26 cellular contexts compared by ENCODE assay signal in genomic region chr2:174051039-174051438, GRCh38.
A peak's percentile ranks its signal among the peaks of the same experiment; 100 is the strongest.
DNase-seq lines count a peak whose midpoint lies in the region; ATAC-seq and TF ChIP-seq lines count a peak whose summit lies in the region.
"Had no signal": no experiment of that assay in that cellular context is flagged by ENCODE, and none has a peak within 500 bp of the region (broad histone marks: within the 10 kb centered on the region; RNA-seq: fewer than 3 reads in every experiment).

No MANE protein-coding gene starts in this region.

- peak overlapping the region in 1 of 2 experiments; percentile 72 for H2BK12ac ChIP-seq in mesenchymal stem cell (ENCODE audit: low read length in 2 of 2)

- no peak for TF ChIP-seq CTCF in HCT116 (IDR thresholded peaks at IDR 0.05 in 2 of 3, conservative IDR thresholded peaks at IDR 0.05 in 1 of 3; ENCODE audit: borderline replicate concordance in 1 of 3, insufficient read depth in 1 of 3, low read depth in 2 of 3, low read length in 2 of 3)
- TF ChIP-seq CTCF in smooth muscle cell (IDR thresholded peaks at IDR 0.05; ENCODE audit: borderline replicate concordance, insufficient read depth, poor library complexity, severe bottlenecking), result no peak
- no peak for TF ChIP-seq CTCF in CD14-positive monocyte (IDR thresholded peaks at IDR 0.05)

- H3K27me3 Mint-ChIP-seq in CD14-positive monocyte (ENCODE audit: low read depth in 3 of 3), result peaks cover 0 to 7% (median 1%) of the 10 kb centered on the region in 3 donors

- DNase-seq in HCT116 (ENCODE audit: low read depth, low spot score) (no peak), SW480 (ENCODE audit: low spot score) (peak; percentile 16), mesenchymal stem cell (no peak), smooth muscle cell (lab: John Stamatoyannopoulos, UW; ENCODE audit: unreplicated experiment) (no peak), CD14-positive monocyte (ENCODE audit: low spot score) (no peak), cerebellar cortex (ENCODE audit: low spot score) (no peak)
- DNase-seq: activated CD4-positive, alpha-beta T cell treated with anti-CD3 and anti-CD28 coated beads for 48 hours; activated naive CD4-positive, alpha-beta T cell; activated T-cell treated with anti-CD3 and anti-CD28 coated beads, Interleukin-2, amount 50 U/mL, for 4 hours; adrenal gland; CD4-positive, CD25-positive, alpha-beta regulatory T cell; DMS 273 treated with DMSO at 0.1 percent for 48 hours; esophagus squamous epithelium; GOT3; NCI-H1048; NCI-H187 treated with DMSO at 0.1 percent for 48 hours; NCI-H526; RPMI8226; stimulated activated CD4-positive, alpha-beta T cell treated with anti-CD3 and anti-CD28 coated beads, Interleukin-4, amount 100 ng/mL, for 1 hour had no signal

- ATAC-seq in HCT116 (no peak; the same call in 1 of the 2 replicates), GM21528 (IDR thresholded peaks at IDR 0.05; ENCODE audit: low FRiP score, unreplicated experiment) (no peak)
- ATAC-seq: activated T-cell treated with anti-CD3 and anti-CD28 coated beads, Interleukin-2, amount 50 U/mL, for 4 hours; stimulated activated memory B cell treated with anti-CD40 and anti-IgM and Interleukin-4, amounts not matched to agents 10 μg/mL and 1 μg/mL and 100 μg/mL, for 72 hours had no signal

- BruUV-seq in HCT116 (replicated peaks; lab: Mats Ljungman, UMichigan), result no TSS peak

- H3K14ac ChIP-seq in mesenchymal stem cell (ENCODE audit: low read length in 2 of 2), result no peak overlapping the region

- peak overlapping the region; percentile 56 for H3K27ac ChIP-seq in HCT116 (ENCODE audit: low read depth, low read length)
- H3K27ac ChIP-seq in mesenchymal stem cell (ENCODE audit: low read length, poor library complexity, severe bottlenecking), result no peak overlapping the region
- peak overlapping the region; percentile 68 for H3K27ac ChIP-seq in smooth muscle cell (ENCODE audit: low read depth)
- H3K27ac ChIP-seq: adrenal gland, brain microvascular endothelial cell, neutrophil, uterus had no signal

- RAD21 ChIA-PET in HCT116 (lab: Charles Lee; ENCODE audit: low non-redundant PET in 1 of 2, low total read pairs in 2 of 2, uncharacterized antibody in 2 of 2, unreplicated experiment in 2 of 2), result interaction anchor here in 1 of 2 experiments (1.1 kb wide), 1 partner anchor 290 kb away, joined by 3 read pairs; no protein-coding TSS in a partner anchor

- no peak overlapping the region for H3K23ac ChIP-seq in mesenchymal stem cell (ENCODE audit: low read length in 2 of 2)

- H4K20me1 ChIP-seq in HCT116 (ENCODE audit: insufficient read depth) (no peaks in the 10 kb centered on the region), smooth muscle cell (ENCODE audit: low read depth) (no peaks in the 10 kb centered on the region)

- H3K9me3 Mint-ChIP-seq in CD14-positive monocyte, result peaks cover 0 to 8% (median under 1%) of the 10 kb centered on the region in 7 donors
- H3K9me3 Mint-ChIP-seq: activated T-cell treated with anti-CD3 and anti-CD28 coated beads, Interleukin-2, amount 50 U/mL, for 4 hours; T-helper 1 cell treated with Interleukin-12 subunit alpha and Interleukin-12 subunit beta and Interleukin-4 antibody, amounts not matched to agents 30 μg/mL and 1 μg/mL, for 36 hours had no signal

- H3K4me1 ChIP-seq in HCT116 (ENCODE audit: control insufficient read depth in 1 of 2, insufficient read depth in 2 of 2, low read length in 2 of 2) (peaks cover 33 to 52% of the 10 kb centered on the region in 2 experiments), mesenchymal stem cell (ENCODE audit: control insufficient read depth, insufficient read depth, low read depth, low read length) (peaks cover 21% of the 10 kb centered on the region), smooth muscle cell (ENCODE audit: low read depth) (peaks cover 25% of the 10 kb centered on the region)
- H3K4me1 ChIP-seq: adrenal gland, uterus had no signal

- no peak for TF ChIP-seq RAD21 in HCT116 (IDR thresholded peaks at IDR 0.05; ENCODE audit: low read depth)

- peak overlapping the region in 1 of 2 experiments; percentile 57 for H3K4ac ChIP-seq in mesenchymal stem cell (ENCODE audit: low read depth in 1 of 2, low read length in 2 of 2)

- peak overlapping the region; percentile 42 for H2AK5ac ChIP-seq in mesenchymal stem cell (ENCODE audit: low read length, severe bottlenecking)

- no peaks in the 10 kb centered on the region for H3K36me3 Mint-ChIP-seq in CD14-positive monocyte
- H3K36me3 Mint-ChIP-seq: CD4-positive, CD25-positive, alpha-beta regulatory T cell had no signal

- H3F3A ChIP-seq in smooth muscle cell (ENCODE audit: low read depth), result peaks cover 11% of the 10 kb centered on the region

- intact Hi-C loops in HCT116 (cut with micrococcal nuclease), result loop anchor here (5.0 to 10.0 kb wide), 2 partner anchors 84 to 296 kb away; partner anchors contain the start of gene SP3
- intact Hi-C loops in CD14-positive monocyte (cut with micrococcal nuclease), result no loop called here

- 70% methylated on average over 3 of the region's 4 CpGs for WGBS in mesenchymal stem cell
- 63% methylated on average over 4 of the region's 4 CpGs for WGBS in smooth muscle cell (ENCODE audit: low lambda C conversion rate)

- no peak overlapping the region for H4K8ac ChIP-seq in mesenchymal stem cell (ENCODE audit: low read length)

- no peaks in the 10 kb centered on the region for H3K79me2 ChIP-seq in HCT116 (ENCODE audit: insufficient read depth, low read length)
- no peaks in the 10 kb centered on the region for H3K79me2 ChIP-seq in smooth muscle cell (ENCODE audit: low read depth)

- H3K4me1 Mint-ChIP-seq in CD14-positive monocyte, result peaks cover 8% of the 10 kb centered on the region
- H3K4me1 Mint-ChIP-seq: CD4-positive, CD25-positive, alpha-beta regulatory T cell; stimulated activated memory B cell treated with anti-CD40 and anti-IgM and Interleukin-4, amounts not matched to agents 10 μg/mL and 1 μg/mL and 100 μg/mL, for 72 hours had no signal

- no peak overlapping the region for H2BK5ac ChIP-seq in mesenchymal stem cell (ENCODE audit: low read depth, low read length, poor library complexity, severe bottlenecking)

- no peak overlapping the region for H3K4me3 Mint-ChIP-seq in CD14-positive monocyte
- H3K4me3 Mint-ChIP-seq: activated T-cell treated with anti-CD3 and anti-CD28 coated beads, Interleukin-2, amount 50 U/mL, for 4 hours; CD4-positive, CD25-positive, alpha-beta regulatory T cell; stimulated activated memory B cell treated with anti-CD40 and anti-IgM and Interleukin-4, amounts not matched to agents 10 μg/mL and 1 μg/mL and 100 μg/mL, for 72 hours; T-helper 1 cell treated with Interleukin-12 subunit alpha and Interleukin-12 subunit beta and Interleukin-4 antibody, amounts not matched to agents 30 μg/mL and 1 μg/mL, for 36 hours had no signal

- H3K9ac ChIP-seq in HCT116 (ENCODE audit: low read length), result peak overlapping the region; percentile 48
- H3K9ac ChIP-seq in mesenchymal stem cell (ENCODE audit: low read length), result peak overlapping the region; percentile 64
- H3K9ac ChIP-seq in smooth muscle cell (ENCODE audit: low read depth), result no peak overlapping the region

- H2BK15ac ChIP-seq in mesenchymal stem cell (ENCODE audit: low read depth, poor library complexity, severe bottlenecking), result no peak overlapping the region

- no peaks in the 10 kb centered on the region for H3K9me3 ChIP-seq in HCT116 (ENCODE audit: control insufficient read depth in 1 of 2, insufficient read depth in 1 of 2, low read depth in 1 of 2, low read length in 2 of 2)
- no peaks in the 10 kb centered on the region for H3K9me3 ChIP-seq in mesenchymal stem cell (ENCODE audit: control insufficient read depth, low read length)
- H3K9me3 ChIP-seq in smooth muscle cell (replicated peaks; ENCODE audit: low read depth), result no peaks in the 10 kb centered on the region
- H3K9me3 ChIP-seq: adrenal gland, esophagus squamous epithelium, neutrophil, uterus had no signal

- H3K4me3 ChIP-seq in HCT116 (replicated peaks in 1 of 2; ENCODE audit: low read depth in 1 of 2, low read length in 2 of 2), result peak overlapping the region in 1 of 2 experiments; percentile 32; a peak in 2 of 4 replicates
- peak overlapping the region in 1 of 2 experiments; percentile 8 for H3K4me3 ChIP-seq in mesenchymal stem cell (ENCODE audit: insufficient read depth in 1 of 2, low read depth in 1 of 2, low read length in 2 of 2)
- H3K4me3 ChIP-seq in smooth muscle cell, result no peak overlapping the region
- H3K4me3 ChIP-seq: adrenal gland, coronary artery, esophagus squamous epithelium, uterus had no signal

- no peaks in the 10 kb centered on the region for H3K9me2 ChIP-seq in HCT116 (ENCODE audit: insufficient read depth)

- H3K4me2 ChIP-seq in HCT116 (ENCODE audit: low read length), result peak overlapping the region; percentile 74
- no peak overlapping the region for H3K4me2 ChIP-seq in mesenchymal stem cell (ENCODE audit: low read length, poor library complexity, severe bottlenecking)
- H3K4me2 ChIP-seq in smooth muscle cell, result no peak overlapping the region

- peak overlapping the region; percentile 1 to 55 for H3K18ac ChIP-seq in mesenchymal stem cell (ENCODE audit: low read depth in 1 of 2, low read length in 2 of 2)

- no peak overlapping the region for H4K91ac ChIP-seq in mesenchymal stem cell (ENCODE audit: low read length)

- POLR2A ChIA-PET in HCT116 (lab: Charles Lee), result no interaction called here

- no peak overlapping the region for H3K27ac Mint-ChIP-seq in CD14-positive monocyte
- H3K27ac Mint-ChIP-seq: stimulated activated memory B cell treated with anti-CD40 and anti-IgM and Interleukin-4, amounts not matched to agents 10 μg/mL and 1 μg/mL and 100 μg/mL, for 72 hours; T-helper 1 cell treated with Interleukin-12 subunit alpha and Interleukin-12 subunit beta and Interleukin-4 antibody, amounts not matched to agents 30 μg/mL and 1 μg/mL, for 36 hours had no signal

- H3K36me3 ChIP-seq in HCT116 (ENCODE audit: control insufficient read depth in 1 of 2, insufficient read depth in 2 of 2, low read length in 2 of 2) (no peaks in the 10 kb centered on the region), mesenchymal stem cell (ENCODE audit: control insufficient read depth in 1 of 2, insufficient read depth in 2 of 2, low read depth in 1 of 2, low read length in 2 of 2) (no peaks in the 10 kb centered on the region), smooth muscle cell (ENCODE audit: low read depth) (no peaks in the 10 kb centered on the region)
- H3K36me3 ChIP-seq: adrenal gland, brain microvascular endothelial cell, esophagus squamous epithelium, neutrophil, uterus had no signal

- peaks cover 2% of the 10 kb centered on the region for H3K79me1 ChIP-seq in mesenchymal stem cell (replicated peaks; ENCODE audit: low read length, poor library complexity, severe bottlenecking)

- CTCF ChIA-PET in HCT116 (lab: Charles Lee), result no interaction called here

- H2AFZ ChIP-seq in HCT116 (ENCODE audit: low read depth, low read length, poor library complexity, severe bottlenecking), result peak overlapping the region; percentile 84
- no peak overlapping the region for H2AFZ ChIP-seq in mesenchymal stem cell (ENCODE audit: low read depth, low read length)
- no peak overlapping the region for H2AFZ ChIP-seq in smooth muscle cell (ENCODE audit: low read depth)

- H2BK120ac ChIP-seq in mesenchymal stem cell (ENCODE audit: low read depth, low read length), result no peak overlapping the region

- H3K27me3 ChIP-seq in HCT116 (ENCODE audit: insufficient read depth, low read length) (no peaks in the 10 kb centered on the region), mesenchymal stem cell (ENCODE audit: control insufficient read depth in 1 of 2, insufficient read depth in 1 of 2, low read length in 2 of 2) (no peaks in the 10 kb centered on the region), smooth muscle cell (ENCODE audit: low read depth) (no peaks in the 10 kb centered on the region)
- H3K27me3 ChIP-seq: adrenal gland, brain microvascular endothelial cell, esophagus squamous epithelium, uterus had no signal

- no peak for TF ChIP-seq POLR2A in HCT116 (IDR thresholded peaks at IDR 0.05; ENCODE audit: borderline replicate concordance, extremely low read depth, insufficient read depth, insufficient read length)
